Comparison of ENCODE assay signal across 12 cellular contexts in genomic region chr3:6861331-6861988, GRCh38. TPM values are rescaled to one million over a fixed set of nuclear protein-coding genes. Genes with fewer than 3 reads are reported as not detected.
DNase-seq lines count a peak whose midpoint lies in the region; ATAC-seq and TF ChIP-seq lines count a peak whose summit lies in the region.
"Had no signal": no experiment of that assay in that cellular context is flagged by ENCODE, and none has a peak within 500 bp of the region (broad histone marks: within the 10 kb centered on the region; RNA-seq: fewer than 3 reads in every experiment).

No MANE protein-coding gene starts in this region.

- peak overlapping the region; percentile 96 for H2AFZ ChIP-seq in neural progenitor cell (replicated peaks)

- H3K36me3 ChIP-seq in esophagus squamous epithelium (no peaks in the 10 kb centered on the region), neural progenitor cell (no peaks in the 10 kb centered on the region), aorta (ENCODE audit: control insufficient read depth in 1 of 2, insufficient read depth in 2 of 2, low read length in 1 of 2) (no peaks in the 10 kb centered on the region)

- H3K4me1 ChIP-seq in esophagus squamous epithelium = peaks cover 8 to 24% (median 8%) of the 10 kb centered on the region in 3 donors
- peaks cover 14% of the 10 kb centered on the region for H3K4me1 ChIP-seq in neural progenitor cell
- no peaks in the 10 kb centered on the region for H3K4me1 ChIP-seq in aorta (ENCODE audit: control insufficient read depth in 1 of 2, insufficient read depth in 2 of 2, low read length in 2 of 2)

- H3K27me3 ChIP-seq in esophagus squamous epithelium (peaks cover 0 to 60% (median 2%) of the 10 kb centered on the region in 4 donors), neural progenitor cell (peaks cover 100% of the 10 kb centered on the region), aorta (ENCODE audit: control insufficient read depth in 1 of 2, insufficient read depth in 2 of 2, low read length in 1 of 2) (no peaks in the 10 kb centered on the region)

- H4K20me1 ChIP-seq in neural progenitor cell (ENCODE audit: low read depth) = no peaks in the 10 kb centered on the region

- H3K4me3 Mint-ChIP-seq in neural progenitor cell = peak overlapping the region; percentile 87
- H3K4me3 Mint-ChIP-seq: activated CD4-positive, alpha-beta memory T cell treated with anti-CD3 and anti-CD28 coated beads for 36 hours; activated naive CD8-positive, alpha-beta T cell treated with anti-CD3 and anti-CD28 coated beads for 36 hours had no signal

- H3K9me3 Mint-ChIP-seq in neural progenitor cell = no peaks in the 10 kb centered on the region

- H3K36me3 Mint-ChIP-seq in neural progenitor cell = peaks cover 2% of the 10 kb centered on the region

- H3F3A ChIP-seq in neural progenitor cell (ENCODE audit: low read depth) = peaks cover 8% of the 10 kb centered on the region

- H3K4me3 ChIP-seq in esophagus squamous epithelium = peak overlapping the region; percentile 6 to 51 (median 22)
- peak overlapping the region; percentile 65 for H3K4me3 ChIP-seq in neural progenitor cell
- H3K4me3 ChIP-seq in aorta (ENCODE audit: low read length in 2 of 2) = peak overlapping the region; percentile 8 to 32

- H3K27ac ChIP-seq in esophagus squamous epithelium (no peak overlapping the region), neural progenitor cell (no peak overlapping the region), aorta (ENCODE audit: low read depth in 1 of 2, low read length in 2 of 2) (no peak overlapping the region)

- ATAC-seq in aorta (ENCODE audit: low FRiP score) = peak; percentile 9

- H3K9ac ChIP-seq in neural progenitor cell = no peak overlapping the region

- TF ChIP-seq CTCF in esophagus squamous epithelium (IDR thresholded peaks at IDR 0.05) (no peak), neural progenitor cell (IDR thresholded peaks at IDR 0.05) (no peak)

- H3K4me2 ChIP-seq in neural progenitor cell = peak overlapping the region; percentile 96

- H3K79me2 ChIP-seq in neural progenitor cell (ENCODE audit: low read depth) = no peaks in the 10 kb centered on the region

- DNase-seq in stimulated activated CD4-positive, alpha-beta T cell treated with anti-CD3 and anti-CD28 coated beads, Interleukin-15, amount 100 ng/mL, for 24 hours = peak; percentile 3
- no peak for DNase-seq in stimulated activated CD4-positive, alpha-beta T cell treated with anti-CD3 and anti-CD28 coated beads, Interleukin-4, amount 100 ng/mL, for 4 hours
- no peak for DNase-seq in esophagus squamous epithelium (lab: John Stamatoyannopoulos, UW)
- DNase-seq in neural progenitor cell (ENCODE audit: low spot score) = peak; percentile 65
- DNase-seq in aorta = no peak
- DNase-seq in activated effector memory CD4-positive, alpha-beta T cell treated with anti-CD3 and anti-CD28 coated beads, Interleukin-2, amount 50 U/mL, for 16 hours = no peak
- DNase-seq in NCI-H2029 treated with DMSO at 0.1 percent for 48 hours (lab: John Stamatoyannopoulos, UW) = no peak
- no peak for DNase-seq in T-helper 1 cell
- DNase-seq: activated CD4-positive, alpha-beta memory T cell treated with anti-CD3 and anti-CD28 coated beads for 36 hours; activated naive CD8-positive, alpha-beta T cell treated with anti-CD3 and anti-CD28 coated beads for 36 hours had no signal

- H3K9me3 ChIP-seq in esophagus squamous epithelium (no peaks in the 10 kb centered on the region), neural progenitor cell (ENCODE audit: low read depth) (no peaks in the 10 kb centered on the region), aorta (ENCODE audit: control insufficient read depth, low read length) (no peaks in the 10 kb centered on the region)

- no peak overlapping the region for H3K27ac Mint-ChIP-seq in neural progenitor cell
- H3K27ac Mint-ChIP-seq: activated CD4-positive, alpha-beta memory T cell treated with anti-CD3 and anti-CD28 coated beads for 36 hours; activated naive CD8-positive, alpha-beta T cell treated with anti-CD3 and anti-CD28 coated beads for 36 hours had no signal

- H3K4me1 Mint-ChIP-seq in neural progenitor cell = peaks cover 8% of the 10 kb centered on the region
- H3K4me1 Mint-ChIP-seq: activated naive CD8-positive, alpha-beta T cell treated with anti-CD3 and anti-CD28 coated beads for 36 hours had no signal

- 0 to 7% methylated on average over 3 to 4 of the region's 60 CpGs for WGBS in esophagus squamous epithelium, 2 donors
- 1% methylated on average over 51 to 60 of the region's 60 CpGs for WGBS in aorta, 2 donors

- peaks cover 53% of the 10 kb centered on the region for H3K27me3 Mint-ChIP-seq in neural progenitor cell (ENCODE audit: insufficient read depth, low read depth)

- no peak for TF ChIP-seq POLR2A in esophagus squamous epithelium (IDR thresholded peaks at IDR 0.05)

- intact Hi-C loops in esophagus squamous epithelium (cut with DNase I) = no loop called here
- intact Hi-C loops in aorta (cut with DNase I) = no loop called here

RNA-seq across cellular contexts. Expression of gene GRM7, which starts 0.5 kb away (rescaled TPM):
- total RNA-seq in esophagus squamous epithelium (under 1 TPM in 1 of 4 donors, not detected in 3; 0.09 TPM), neural progenitor cell (ENCODE audit: low replicate concordance) (0.80 and 0.93 TPM in 2 replicates), aorta (1 to 10 TPM in 1 of 2 donors, under 1 TPM in 1; 0.88 to 2.5 TPM)
- under 1 TPM; 0.10 to 0.13 TPM for polyA plus RNA-seq in aorta
- total RNA-seq: activated CD4-positive, alpha-beta memory T cell treated with anti-CD3 and anti-CD28 coated beads for 36 hours; activated naive CD8-positive, alpha-beta T cell treated with anti-CD3 and anti-CD28 coated beads for 36 hours; LHCN-M2 had no signal
- polyA plus RNA-seq: keratinocyte had no signal

Comparison
In these comparisons a context has a peak if more than half of its experiments do, and no peak if none do; other contexts are left out.
1. DNase-seq: peak in stimulated activated CD4-positive, alpha-beta T cell treated with anti-CD3 and anti-CD28 coated beads, Interleukin-15, amount 100 ng/mL, for 24 hours (single experiment) and neural progenitor cell (single experiment); none in stimulated activated CD4-positive, alpha-beta T cell treated with anti-CD3 and anti-CD28 coated beads, Interleukin-4, amount 100 ng/mL, for 4 hours (0 of 2), esophagus squamous epithelium (single experiment), aorta (0 of 2), activated effector memory CD4-positive, alpha-beta T cell treated with anti-CD3 and anti-CD28 coated beads, Interleukin-2, amount 50 U/mL, for 16 hours (single experiment), NCI-H2029 treated with DMSO at 0.1 percent for 48 hours (single experiment) and T-helper 1 cell (0 of 5).
2. Peak in every context shown above with its lines, with median percentiles within 50 percentile points of each other: H3K4me3 ChIP-seq.